10 cellular contexts compared by ENCODE assay signal in the genomic region with DNA sequence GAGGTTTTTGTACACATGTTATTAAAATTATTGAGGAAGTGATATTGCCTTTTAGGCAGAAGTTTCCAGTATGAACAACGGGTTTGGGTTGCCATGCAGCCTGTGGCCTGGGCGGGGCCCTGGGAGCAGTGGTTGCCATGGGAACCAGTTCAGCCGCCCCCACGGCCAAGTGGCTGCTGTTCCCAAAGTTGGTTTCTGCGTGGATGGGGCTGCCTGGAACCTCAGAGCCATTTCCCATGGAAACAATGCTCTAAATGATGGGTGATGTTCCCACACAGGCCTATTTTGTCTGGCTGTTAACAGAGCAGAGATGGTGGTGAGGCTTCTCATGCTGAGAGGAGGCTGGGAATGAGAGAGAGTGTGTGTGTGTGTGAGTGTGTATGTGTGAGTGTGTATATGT. TPM values are rescaled to one million over a fixed set of nuclear protein-coding genes. Genes with fewer than 3 reads are reported as not detected.
DNase-seq lines count a peak whose midpoint lies in the region; ATAC-seq lines count a peak whose summit lies in the region.
"Had no signal": no experiment of that assay in that cellular context is flagged by ENCODE, and none has a peak within 500 bp of the region (broad histone marks: within the 10 kb centered on the region; RNA-seq: fewer than 3 reads in every experiment).

No MANE protein-coding gene starts in this region.

- H3K27me3 ChIP-seq in SJSA1 (replicated peaks): no peaks in the 10 kb centered on the region

- H3K27me3 Mint-ChIP-seq in activated T-cell treated with anti-CD3 and anti-CD28 coated beads, Interleukin-2, amount 50 U/mL, for 4 hours (ENCODE audit: low read depth): peaks cover 21% of the 10 kb centered on the region

- no peak overlapping the region for H3K4me3 ChIP-seq in SJSA1

- peak; percentile 29 for DNase-seq in EH (ENCODE audit: low read depth)
- no peak for DNase-seq in SJSA1 (ENCODE audit: low read depth in 1 of 2, low spot score in 2 of 2)
- peak; percentile 82 for DNase-seq in Right ventricle myocardium superior
- peak; percentile 38 to 95 (median 76) for DNase-seq in posterior cingulate gyrus
- DNase-seq in HPDE6-E6E7 (ENCODE audit: extremely low spot score): no peak
- DNase-seq in activated T-cell treated with anti-CD3 and anti-CD28 coated beads, Interleukin-2, amount 50 U/mL, for 4 hours: no peak
- DNase-seq in DMS53 treated with DMSO at 0.1 percent for 48 hours (lab: John Stamatoyannopoulos, UW; ENCODE audit: unreplicated experiment): no peak
- no peak for DNase-seq in ecto neural progenitor cell (ENCODE audit: low spot score)
- DNase-seq: cortex of kidney, NCI-H1930 had no signal

- H3K36me3 Mint-ChIP-seq in activated T-cell treated with anti-CD3 and anti-CD28 coated beads, Interleukin-2, amount 50 U/mL, for 4 hours (ENCODE audit: insufficient read depth): no peaks in the 10 kb centered on the region

- H3K9me3 Mint-ChIP-seq in activated T-cell treated with anti-CD3 and anti-CD28 coated beads, Interleukin-2, amount 50 U/mL, for 4 hours: no peaks in the 10 kb centered on the region

- H3K4me1 ChIP-seq in SJSA1 (replicated peaks): peaks cover 71% of the 10 kb centered on the region

- H3K9me3 ChIP-seq in SJSA1 (replicated peaks): no peaks in the 10 kb centered on the region; the same call in 1 of the 2 replicates

- H3K4me3 Mint-ChIP-seq in activated T-cell treated with anti-CD3 and anti-CD28 coated beads, Interleukin-2, amount 50 U/mL, for 4 hours: no peak overlapping the region

- intact Hi-C loops in Right ventricle myocardium superior (cut with DNase I): no loop called here
- intact Hi-C loops in posterior cingulate gyrus (cut with DNase I): no loop called here

- H3K27ac ChIP-seq in SJSA1: peak overlapping the region; percentile 88

- H3K36me3 ChIP-seq in SJSA1: peaks cover 46% of the 10 kb centered on the region

- no peak for ATAC-seq in Right ventricle myocardium superior (ENCODE audit: poor library complexity)
- no peak for ATAC-seq in activated T-cell treated with anti-CD3 and anti-CD28 coated beads, Interleukin-2, amount 50 U/mL, for 4 hours

- H3K4me1 Mint-ChIP-seq in activated T-cell treated with anti-CD3 and anti-CD28 coated beads, Interleukin-2, amount 50 U/mL, for 4 hours (ENCODE audit: low read depth): no peaks in the 10 kb centered on the region

RNA-seq across cellular contexts. Expression of a gene that starts 19.5 kb away (rescaled TPM):
- total RNA-seq in SJSA1 (2014; rRNA removed; shearing (Covaris generic)): 75.6 and 155 TPM in 2 replicates
- total RNA-seq in Right ventricle myocardium superior: 368 TPM
- under 1 TPM; 0.19 to 0.56 (median 0.34) TPM for total RNA-seq in activated T-cell treated with anti-CD3 and anti-CD28 coated beads, Interleukin-2, amount 50 U/mL, for 4 hours

RNA-seq across cellular contexts. Expression of a gene that starts 38.3 kb away (rescaled TPM):
- 0.13 TPM in 1 of 2 replicates, not detected in the other for total RNA-seq in SJSA1 (2014; rRNA removed; shearing (Covaris generic))
- total RNA-seq in Right ventricle myocardium superior: not detected
- not detected for total RNA-seq in activated T-cell treated with anti-CD3 and anti-CD28 coated beads, Interleukin-2, amount 50 U/mL, for 4 hours

Comparison
In these comparisons a context has a peak if more than half of its experiments do, and no peak if none do; other contexts are left out.
1. DNase-seq: peak in EH (single experiment), Right ventricle myocardium superior (single experiment) and posterior cingulate gyrus (10 of 10); none in SJSA1 (0 of 2), HPDE6-E6E7 (single experiment), activated T-cell treated with anti-CD3 and anti-CD28 coated beads, Interleukin-2, amount 50 U/mL, for 4 hours (single experiment), DMS53 treated with DMSO at 0.1 percent for 48 hours (single experiment) and ecto neural progenitor cell (single experiment).
2. RNA of a gene that starts 19.5 kb away (total RNA-seq): 368 TPM in Right ventricle myocardium superior (single experiment) and 75.6 to 155 TPM in SJSA1; 0.19 to 0.56 TPM in activated T-cell treated with anti-CD3 and anti-CD28 coated beads, Interleukin-2, amount 50 U/mL, for 4 hours; every median in the first group is over 10 times any median in the second.